Comparison of ENCODE assay signal across 15 cellular contexts in the genomic region with DNA sequence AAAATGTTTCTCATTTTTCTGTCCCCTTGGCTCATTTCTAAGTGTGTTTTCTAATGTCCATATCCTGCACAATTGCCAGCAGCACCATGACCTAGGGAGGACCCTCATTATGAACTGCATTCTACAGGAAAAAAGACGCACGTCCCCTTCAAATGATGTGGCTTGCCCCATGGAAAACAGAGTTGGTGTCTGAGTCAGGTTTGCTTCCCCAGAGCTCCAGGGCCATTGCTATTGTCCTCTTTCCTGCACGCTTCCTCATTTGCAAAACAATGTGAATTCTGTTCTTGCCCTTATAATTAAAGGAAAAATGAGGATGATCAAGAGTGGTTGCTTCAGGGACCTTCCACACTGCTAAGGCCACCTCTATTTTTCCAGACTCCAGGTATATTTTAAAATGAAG. TPM values are rescaled to one million over a fixed set of nuclear protein-coding genes. Genes with fewer than 3 reads are reported as not detected.
DNase-seq lines count a peak whose midpoint lies in the region; ATAC-seq and TF ChIP-seq lines count a peak whose summit lies in the region.
"Had no signal": no experiment of that assay in that cellular context is flagged by ENCODE, and none has a peak within 500 bp of the region (broad histone marks: within the 10 kb centered on the region; RNA-seq: fewer than 3 reads in every experiment).

No MANE protein-coding gene starts in this region.

- H3K36me3 Mint-ChIP-seq in MCF 10A (ENCODE audit: insufficient read depth, unreplicated experiment), result no peaks in the 10 kb centered on the region
- H3K36me3 Mint-ChIP-seq: memory B cell had no signal

- H3K27me3 ChIP-seq in breast epithelium (no peaks in the 10 kb centered on the region), iPS-18a (ENCODE audit: control insufficient read depth, insufficient read depth, low read length) (no peaks in the 10 kb centered on the region), gastrocnemius medialis (no peaks in the 10 kb centered on the region)
- H3K27me3 ChIP-seq: tibial artery had no signal

- H3K4me3 Mint-ChIP-seq in MCF 10A (ENCODE audit: unreplicated experiment), result no peak overlapping the region
- H3K4me3 Mint-ChIP-seq: activated T-cell treated with anti-CD3 and anti-CD28 coated beads, Interleukin-2, amount 50 U/mL, for 72 hours; memory B cell; T-helper 2 cell treated with Interferon-gamma antibody and Interleukin-4, amounts not matched to agents 5 μg/mL and 100 μg/mL, for 36 hours had no signal

- intact Hi-C loops in MCF 10A (cut with micrococcal nuclease) (loop anchor here (10.0 kb wide), 1 partner anchor 66 kb away; no protein-coding TSS in a partner anchor), breast epithelium (cut with DNase I; ENCODE audit: low total_unique reads) (loop anchor here (10.0 kb wide), 1 partner anchor 826 kb away; no protein-coding TSS in a partner anchor), gastrocnemius medialis (cut with DNase I; ENCODE audit: low total_unique reads) (loop anchor here (10.0 kb wide), 1 partner anchor 206 kb away; no protein-coding TSS in a partner anchor)

- no peak overlapping the region for H3K9ac ChIP-seq in iPS-18a (ENCODE audit: low read length)

- no peaks in the 10 kb centered on the region for H3K9me3 Mint-ChIP-seq in MCF 10A (ENCODE audit: unreplicated experiment)
- H3K9me3 Mint-ChIP-seq: activated T-cell treated with anti-CD3 and anti-CD28 coated beads, Interleukin-2, amount 50 U/mL, for 72 hours; memory B cell; T-helper 2 cell treated with Interferon-gamma antibody and Interleukin-4, amounts not matched to agents 5 μg/mL and 100 μg/mL, for 36 hours had no signal

- H3K4me1 ChIP-seq in breast epithelium (no peaks in the 10 kb centered on the region), iPS-18a (ENCODE audit: control insufficient read depth, low read depth, low read length) (peaks cover 22% of the 10 kb centered on the region), gastrocnemius medialis (no peaks in the 10 kb centered on the region)
- H3K4me1 ChIP-seq: tibial artery had no signal

- H3K4me3 ChIP-seq in breast epithelium (no peak overlapping the region), iPS-18a (ENCODE audit: low read length) (peak overlapping the region; percentile 30), gastrocnemius medialis (no peak overlapping the region)
- H3K4me3 ChIP-seq: tibial artery had no signal

- DNase-seq in MCF 10A (ENCODE audit: unreplicated experiment) (no peak), breast epithelium (ENCODE audit: low spot score in 2 of 2) (no peak), NCI-H69 (lab: John Stamatoyannopoulos, UW) (peak; percentile 50), gastrocnemius medialis (no peak)
- DNase-seq in activated effector memory CD4-positive, alpha-beta T cell treated with Interleukin-2 at 50 U/mL for 16 hours, result no peak
- DNase-seq: activated CD4-positive, alpha-beta T cell treated with anti-CD3 and anti-CD28 coated beads, Interleukin-2, amount 50 U/mL, for 1 hour; stimulated activated CD4-positive, alpha-beta T cell treated with anti-CD3 and anti-CD28 coated beads, Interleukin-1b, Interleukin-23, amount 100 ng/mL, for 48 hours; tibial artery had no signal

- TF ChIP-seq CTCF in MCF 10A (IDR thresholded peaks at IDR 0.05; ENCODE audit: unreplicated experiment), result no peak
- no peak for TF ChIP-seq CTCF in breast epithelium (IDR thresholded peaks at IDR 0.05)
- no peak for TF ChIP-seq CTCF in gastrocnemius medialis (IDR thresholded peaks at IDR 0.05 in 4 of 5, conservative IDR thresholded peaks at IDR 0.05 in 1 of 5)

- no TSS peak for BruUV-seq in MCF 10A (replicated peaks; lab: Mats Ljungman, UMichigan)

- no peaks in the 10 kb centered on the region for H3K27me3 Mint-ChIP-seq in MCF 10A (ENCODE audit: insufficient read depth, unreplicated experiment)

- no peak overlapping the region for H3K27ac ChIP-seq in breast epithelium
- peak overlapping the region; percentile 10 for H3K27ac ChIP-seq in iPS-18a (ENCODE audit: low read length)
- no peak overlapping the region for H3K27ac ChIP-seq in gastrocnemius medialis
- H3K27ac ChIP-seq: tibial artery had no signal

- H3K36me3 ChIP-seq in breast epithelium (no peaks in the 10 kb centered on the region), iPS-18a (ENCODE audit: control insufficient read depth, low read depth, low read length) (no peaks in the 10 kb centered on the region), gastrocnemius medialis (no peaks in the 10 kb centered on the region)
- H3K36me3 ChIP-seq: tibial artery had no signal

- no peak for ATAC-seq in HG02884 (IDR thresholded peaks at IDR 0.05; ENCODE audit: unreplicated experiment)
- no peak for ATAC-seq in gastrocnemius medialis
- no peak for ATAC-seq in GM19351 (IDR thresholded peaks at IDR 0.05; ENCODE audit: unreplicated experiment)

- CTCF ChIA-PET in MCF 10A (lab: Yijun Ruan, JAX), result interaction anchor here (0.5 to 0.9 kb wide), 4 partner anchors 49 to 1184 kb away, joined by 3 to 4 read pairs (median 4); no protein-coding TSS in a partner anchor

- H3K9me3 ChIP-seq in breast epithelium (no peaks in the 10 kb centered on the region), iPS-18a (ENCODE audit: control insufficient read depth, low read depth, low read length) (no peaks in the 10 kb centered on the region), gastrocnemius medialis (no peaks in the 10 kb centered on the region)
- H3K9me3 ChIP-seq: tibial artery had no signal

- in situ Hi-C loops in gastrocnemius medialis (cut with MboI; ENCODE audit: low sequenced_read_pairs in 4 of 4), result no loop called here

- H3K27ac Mint-ChIP-seq in MCF 10A (ENCODE audit: low read depth, unreplicated experiment), result peak overlapping the region; percentile 70
- H3K27ac Mint-ChIP-seq: memory B cell; T-helper 2 cell treated with Interferon-gamma antibody and Interleukin-4, amounts not matched to agents 5 μg/mL and 100 μg/mL, for 36 hours had no signal

- POLR2A ChIA-PET in MCF 10A (lab: Yijun Ruan, JAX), result interaction anchor here (1.0 to 2.4 kb wide), 3 partner anchors 35 to 467 kb away, joined by 3 to 8 read pairs (median 4); a partner anchor contains a TSS

- H3K4me1 Mint-ChIP-seq in MCF 10A (ENCODE audit: insufficient read depth, unreplicated experiment), result peaks cover 22% of the 10 kb centered on the region

- no peak for TF ChIP-seq POLR2A in breast epithelium (IDR thresholded peaks at IDR 0.05)
- no peak for TF ChIP-seq POLR2A in gastrocnemius medialis (IDR thresholded peaks at IDR 0.05)

RNA-seq across cellular contexts. Expression of a gene that starts 14.7 kb away (rescaled TPM):
- not detected in 2 replicates for total RNA-seq in MCF 10A (2022)
- total RNA-seq in breast epithelium, result under 1 TPM; 0.16 to 0.33 (median 0.29) TPM
- total RNA-seq in gastrocnemius medialis, result 10 to 100 TPM in 3 of 4 donors, 1 to 10 TPM in 1; 1.4 to 27.3 (median 17.9) TPM
- total RNA-seq: activated T-cell treated with anti-CD3 and anti-CD28 coated beads, Interleukin-2, amount 50 U/mL, for 72 hours; fibroblast of lung had no signal

RNA-seq across cellular contexts. Expression of a gene that starts 36.2 kb away (rescaled TPM):
- total RNA-seq in MCF 10A (2022) (120 and 140 TPM in 2 replicates), breast epithelium (100 to 1,000 TPM; 119 to 168 (median 165) TPM), gastrocnemius medialis (10 to 100 TPM; 10.2 to 45.4 (median 23.5) TPM)
